1 cellular context compared by ENCODE assay signal in genomic region chr19:28549680-28550277, GRCh38.
TF ChIP-seq lines count a peak whose summit lies in the region.

No MANE protein-coding gene starts in this region.

TF ChIP-seq in HEK293, 187 proteins besides CTCF, POLR2A, EP300 and RAD21 (continued from another document):
- TF ChIP-seq TSHZ1 (tag by site-specific recombination; IDR thresholded peaks at IDR 0.05; ENCODE audit: borderline replicate concordance) (no peak), OVOL3 (tag by site-specific recombination; IDR thresholded peaks at IDR 0.05) (no peak), ZIC2 (tag by site-specific recombination; IDR thresholded peaks at IDR 0.05) (peak; percentile 37; the same call in 1 of the 2 replicates), ZNF398 (tag by site-specific recombination; IDR thresholded peaks at IDR 0.05) (no peak), PRDM6 (tag by site-specific recombination; IDR thresholded peaks at IDR 0.05) (no peak), ZNF211 (tag by site-specific recombination; IDR thresholded peaks at IDR 0.05; ENCODE audit: low read depth) (no peak), ZNF292 (tag by site-specific recombination; IDR thresholded peaks at IDR 0.05; ENCODE audit: borderline replicate concordance, low read depth) (no peak), HIC1 (tag by site-specific recombination; IDR thresholded peaks at IDR 0.05) (no peak)
